Comparison of ENCODE assay signal across 26 cellular contexts in the genomic region with DNA sequence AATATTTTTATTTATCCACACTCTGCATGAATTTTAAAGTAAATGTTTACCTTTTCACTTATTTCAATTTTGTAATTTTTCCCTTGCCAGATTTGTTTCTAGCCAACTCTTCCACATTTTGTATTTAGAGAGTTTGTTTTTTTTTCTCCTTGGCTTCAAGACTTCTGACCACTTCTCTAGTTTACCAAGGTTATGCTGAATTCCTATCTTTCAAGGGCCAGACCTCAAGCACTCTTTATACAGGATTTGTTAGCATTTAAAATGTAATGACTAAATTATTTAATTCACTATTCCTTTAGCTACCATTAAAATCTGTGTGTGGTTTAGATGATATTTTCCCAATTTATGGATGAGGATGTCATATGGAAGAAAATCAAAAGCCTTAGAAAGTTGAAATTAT.
"Had no signal": no experiment of that assay in that cellular context is flagged by ENCODE, and none has a peak within 500 bp of the region (broad histone marks: within the 10 kb centered on the region; RNA-seq: fewer than 3 reads in every experiment).

No MANE protein-coding gene starts in this region.

- H3K4me3 Mint-ChIP-seq: activated CD4-positive, alpha-beta memory T cell treated with anti-CD3 and anti-CD28 coated beads for 36 hours; activated naive CD4-positive, alpha-beta T cell treated with anti-CD3 and anti-CD28 coated beads, Interleukin-2, amount 10 ng/mL, durations not matched to agents 7 days and 5 days; activated T-cell treated with anti-CD3 and anti-CD28 coated beads, Interleukin-2, amount 50 U/mL, for 72 hours; effector memory CD8-positive, alpha-beta T cell; mesothelial cell of epicardium; natural killer cell treated with Interleukin-12 subunit alpha and Interleukin-12 subunit beta and Interleukin-15 and Interleukin-18, amount 100 ng/mL, for 72 hours; stimulated activated naive CD8-positive, alpha-beta T cell treated with anti-CD3 and anti-CD28 coated beads, Interleukin-15, amount 100 ng/mL, for 72 hours; T-helper 17 cell had no signal

- H3K9me3 Mint-ChIP-seq: activated CD4-positive, alpha-beta memory T cell treated with anti-CD3 and anti-CD28 coated beads for 36 hours; activated naive CD4-positive, alpha-beta T cell treated with anti-CD3 and anti-CD28 coated beads, Interleukin-2, amount 10 ng/mL, durations not matched to agents 7 days and 5 days; activated T-cell treated with anti-CD3 and anti-CD28 coated beads, Interleukin-2, amount 50 U/mL, for 72 hours; effector memory CD8-positive, alpha-beta T cell; mesothelial cell of epicardium; natural killer cell treated with Interleukin-12 subunit alpha and Interleukin-12 subunit beta and Interleukin-15 and Interleukin-18, amount 100 ng/mL, for 72 hours; stimulated activated naive CD8-positive, alpha-beta T cell treated with anti-CD3 and anti-CD28 coated beads, Interleukin-15, amount 100 ng/mL, for 72 hours had no signal

- H3K36me3 ChIP-seq: gastroesophageal sphincter, prostate gland, right atrium auricular region, suprapubic skin had no signal

- DNase-seq: activated CD4-positive, alpha-beta memory T cell treated with anti-CD3 and anti-CD28 coated beads for 36 hours; activated CD4-positive, alpha-beta T cell treated with anti-CD3 and anti-CD28 coated beads for 48 hours; activated effector memory CD4-positive, alpha-beta T cell treated with Interleukin-2 at 50 U/mL for 16 hours; activated naive CD4-positive, alpha-beta T cell treated with anti-CD3 and anti-CD28 coated beads, Interleukin-2, amount 10 ng/mL, durations not matched to agents 7 days and 5 days; activated T-cell treated with anti-CD3 and anti-CD28 coated beads, Interleukin-2, amount 50 U/mL, for 72 hours; amygdala; body of pancreas; caudate nucleus; effector memory CD8-positive, alpha-beta T cell; head of caudate nucleus; islet precursor cell; left cardiac atrium; stimulated activated CD4-positive, alpha-beta T cell treated with anti-CD3 and anti-CD28 coated beads, Interleukin-12 subunit alpha, Interleukin-12 subunit beta, amount 100 ng/mL, for 4 hours; stimulated activated CD4-positive, alpha-beta T cell treated with anti-CD3 and anti-CD28 coated beads, Interleukin-4, amount 100 ng/mL, for 4 hours; stimulated activated naive CD8-positive, alpha-beta T cell treated with anti-CD3 and anti-CD28 coated beads, Interleukin-15, amount 100 ng/mL, for 72 hours; SW 1271; T-helper 17 cell; trophoblast cell had no signal

- H3K4me1 Mint-ChIP-seq: activated naive CD4-positive, alpha-beta T cell treated with anti-CD3 and anti-CD28 coated beads, Interleukin-2, amount 10 ng/mL, durations not matched to agents 7 days and 5 days; T-helper 17 cell had no signal

- H3K27me3 ChIP-seq: body of pancreas, gastroesophageal sphincter, right atrium auricular region, suprapubic skin had no signal

- H3K27ac Mint-ChIP-seq: activated CD4-positive, alpha-beta memory T cell treated with anti-CD3 and anti-CD28 coated beads for 36 hours; activated naive CD4-positive, alpha-beta T cell treated with anti-CD3 and anti-CD28 coated beads, Interleukin-2, amount 10 ng/mL, durations not matched to agents 7 days and 5 days; activated T-cell treated with anti-CD3 and anti-CD28 coated beads, Interleukin-2, amount 50 U/mL, for 72 hours; effector memory CD8-positive, alpha-beta T cell; mesothelial cell of epicardium; natural killer cell treated with Interleukin-12 subunit alpha and Interleukin-12 subunit beta and Interleukin-15 and Interleukin-18, amount 100 ng/mL, for 72 hours; stimulated activated naive CD8-positive, alpha-beta T cell treated with anti-CD3 and anti-CD28 coated beads, Interleukin-15, amount 100 ng/mL, for 72 hours; T-helper 17 cell had no signal

- H3K4me1 ChIP-seq: body of pancreas, prostate gland, suprapubic skin had no signal

- H3K36me3 Mint-ChIP-seq: activated CD4-positive, alpha-beta memory T cell treated with anti-CD3 and anti-CD28 coated beads for 36 hours; activated naive CD4-positive, alpha-beta T cell treated with anti-CD3 and anti-CD28 coated beads, Interleukin-2, amount 10 ng/mL, durations not matched to agents 7 days and 5 days; mesothelial cell of epicardium; natural killer cell treated with Interleukin-12 subunit alpha and Interleukin-12 subunit beta and Interleukin-15 and Interleukin-18, amount 100 ng/mL, for 72 hours had no signal

- H3K9me3 ChIP-seq: body of pancreas, gastroesophageal sphincter, prostate gland, right atrium auricular region, suprapubic skin had no signal

- H3K27ac ChIP-seq: body of pancreas, gastroesophageal sphincter, prostate gland, SK-N-MC, suprapubic skin had no signal

- H3K27me3 Mint-ChIP-seq: effector memory CD8-positive, alpha-beta T cell; natural killer cell treated with Interleukin-12 subunit alpha and Interleukin-12 subunit beta and Interleukin-15 and Interleukin-18, amount 100 ng/mL, for 72 hours had no signal

- H3K4me3 ChIP-seq: body of pancreas, gastroesophageal sphincter, prostate gland, right atrium auricular region, SK-N-MC, suprapubic skin had no signal

- ATAC-seq: activated T-cell treated with anti-CD3 and anti-CD28 coated beads, Interleukin-2, amount 50 U/mL, for 72 hours; body of pancreas; effector memory CD8-positive, alpha-beta T cell; esophagus mucosa; gastroesophageal sphincter; left cardiac atrium; natural killer cell treated with Interleukin-12 subunit alpha and Interleukin-12 subunit beta and Interleukin-15 and Interleukin-18, amount 100 ng/mL, for 72 hours; stimulated activated naive CD8-positive, alpha-beta T cell treated with anti-CD3 and anti-CD28 coated beads, Interleukin-15, amount 100 ng/mL, for 72 hours; T-helper 17 cell had no signal
